ENCODE assay signal across 1 cellular context in genomic region chr11:3193373-3194015, GRCh38.
TF ChIP-seq lines count a peak whose summit lies in the region.

No MANE protein-coding gene starts in this region.

TF ChIP-seq in H1, 55 proteins besides CTCF, POLR2A, EP300 and RAD21:
- no peak for TF ChIP-seq TAF1 (IDR thresholded peaks at IDR 0.05; ENCODE audit: low read depth, low read length)
TF ChIP-seq in H1: peak in this region for 0.
